13 cellular contexts compared by ENCODE assay signal in the genomic region with DNA sequence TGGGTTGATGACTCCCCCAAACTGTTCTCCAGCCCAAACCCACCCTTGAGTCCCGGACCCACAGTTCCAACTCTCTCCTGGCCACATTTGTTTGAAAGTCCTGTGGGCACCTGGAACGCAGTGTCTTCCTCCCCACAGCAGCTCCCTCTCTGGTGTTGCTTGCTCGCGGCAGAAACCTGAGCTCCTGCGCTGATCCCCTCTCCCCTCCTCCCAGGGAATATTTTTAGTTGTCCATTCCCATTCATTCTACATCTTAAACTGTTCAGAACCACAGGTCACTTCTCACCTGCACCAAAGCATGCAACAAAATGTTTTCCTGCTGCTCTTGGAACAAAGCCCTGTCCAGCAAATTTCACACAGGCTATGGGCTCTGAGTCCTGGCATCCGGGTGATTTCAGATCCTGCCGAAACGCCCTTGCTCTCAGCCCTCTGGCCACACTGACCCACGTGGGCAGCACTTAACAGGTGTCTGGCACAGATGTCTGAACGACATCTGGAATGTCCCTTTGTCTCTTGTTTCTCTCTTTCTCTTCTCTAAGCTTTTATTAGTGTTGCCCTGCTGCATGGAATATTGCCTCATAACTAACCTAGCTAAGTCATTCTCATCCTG.
"Had no signal": no experiment of that assay in that cellular context is flagged by ENCODE, and none has a peak within 500 bp of the region (broad histone marks: within the 10 kb centered on the region; RNA-seq: fewer than 3 reads in every experiment).

No MANE protein-coding gene starts in this region.

- H3K27ac ChIP-seq: adrenal gland, esophagus squamous epithelium, parathyroid adenoma, right atrium auricular region had no signal

- DNase-seq: activated CD4-positive, alpha-beta T cell treated with anti-CD3 and anti-CD28 coated beads, Interleukin-2, amount 50 U/mL, for 4 hours; activated naive CD4-positive, alpha-beta T cell treated with anti-CD3 and anti-CD28 coated beads, Interleukin-2, amount 50 U/mL, for 16 hours; activated T-cell treated with anti-CD3 and anti-CD28 coated beads, Interleukin-2, amount 50 U/mL, for 1 hour; adrenal gland; esophagus squamous epithelium; foreskin fibroblast; left ventricle myocardium superior; mesendoderm; substantia nigra had no signal

- ATAC-seq: activated CD4-positive, CD25-positive, alpha-beta regulatory T cell treated with anti-CD3 and anti-CD28 coated beads, Interleukin-2, amount 50 U/mL, for 24 hours; left ventricle myocardium superior; stimulated activated memory B cell treated with anti-CD40 and anti-IgM and Interleukin-4, amounts not matched to agents 10 μg/mL and 1 μg/mL and 100 μg/mL, for 72 hours had no signal

- H3K9ac ChIP-seq: parathyroid adenoma had no signal

- H3K4me1 ChIP-seq: adrenal gland, esophagus squamous epithelium, parathyroid adenoma, right atrium auricular region had no signal

- H2AFZ ChIP-seq: parathyroid adenoma had no signal

- H3K4me3 ChIP-seq: adrenal gland, esophagus squamous epithelium, right atrium auricular region had no signal

- H3K36me3 ChIP-seq: adrenal gland, esophagus squamous epithelium, right atrium auricular region had no signal

- H3K27me3 ChIP-seq: right atrium auricular region had no signal

- H3K79me2 ChIP-seq: parathyroid adenoma had no signal

- H3K9me3 ChIP-seq: adrenal gland, esophagus squamous epithelium, right atrium auricular region had no signal
